16 cellular contexts compared by ENCODE assay signal in the genomic region with DNA sequence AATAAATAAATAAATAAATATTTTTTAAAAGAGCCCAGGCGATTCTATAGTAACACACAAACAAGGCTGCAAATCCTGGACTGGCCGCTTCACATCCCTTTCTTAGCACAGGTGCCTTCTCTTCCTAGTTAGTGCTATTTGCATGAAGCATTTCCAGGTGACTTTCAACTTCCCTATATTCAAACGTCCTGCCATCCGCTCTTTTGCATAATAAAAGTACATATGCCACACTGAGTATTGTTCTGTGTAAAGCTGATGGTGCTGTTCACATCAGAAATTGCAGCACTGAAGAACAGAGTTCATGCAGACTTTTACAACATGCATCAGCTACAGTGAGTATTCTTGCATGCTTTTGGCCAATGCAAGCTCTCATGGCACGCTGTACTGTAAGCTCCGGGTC. TPM values are rescaled to one million over a fixed set of nuclear protein-coding genes. Genes with fewer than 3 reads are reported as not detected.
A peak's percentile ranks its signal among the peaks of the same experiment; 100 is the strongest.
DNase-seq lines count a peak whose midpoint lies in the region; ATAC-seq and TF ChIP-seq lines count a peak whose summit lies in the region.
"Had no signal": no experiment of that assay in that cellular context is flagged by ENCODE, and none has a peak within 500 bp of the region (broad histone marks: within the 10 kb centered on the region; RNA-seq: fewer than 3 reads in every experiment).

No MANE protein-coding gene starts in this region.

- H3K27ac Mint-ChIP-seq in activated naive CD8-positive, alpha-beta T cell: no peak overlapping the region
- no peak overlapping the region for H3K27ac Mint-ChIP-seq in activated naive CD8-positive, alpha-beta T cell treated with anti-CD3 and anti-CD28 coated beads, Interleukin-2, amount 50 U/mL, for 24 hours
- no peak overlapping the region for H3K27ac Mint-ChIP-seq in HFFc6
- H3K27ac Mint-ChIP-seq: activated naive CD8-positive, alpha-beta T cell treated with anti-CD3 and anti-CD28 coated beads for 36 hours had no signal

- H3K9me3 Mint-ChIP-seq in activated naive CD8-positive, alpha-beta T cell (ENCODE audit: low read depth): no peaks in the 10 kb centered on the region
- no peaks in the 10 kb centered on the region for H3K9me3 Mint-ChIP-seq in activated naive CD8-positive, alpha-beta T cell treated with anti-CD3 and anti-CD28 coated beads, Interleukin-2, amount 50 U/mL, for 24 hours
- no peaks in the 10 kb centered on the region for H3K9me3 Mint-ChIP-seq in HFFc6
- H3K9me3 Mint-ChIP-seq: activated naive CD8-positive, alpha-beta T cell treated with anti-CD3 and anti-CD28 coated beads for 36 hours had no signal

- H3K9ac ChIP-seq in MM.1S (ENCODE audit: low read length) (peak overlapping the region; percentile 60), colonic mucosa (ENCODE audit: low read depth in 2 of 2, low read length in 2 of 2) (peak overlapping the region; percentile 43 to 89)
- H3K9ac ChIP-seq: parathyroid adenoma had no signal

- H3K27me3 Mint-ChIP-seq in activated naive CD8-positive, alpha-beta T cell: no peaks in the 10 kb centered on the region
- H3K27me3 Mint-ChIP-seq in activated naive CD8-positive, alpha-beta T cell treated with anti-CD3 and anti-CD28 coated beads, Interleukin-2, amount 50 U/mL, for 24 hours: no peaks in the 10 kb centered on the region
- peaks cover 2% of the 10 kb centered on the region; the same call in 1 of the 2 replicates for H3K27me3 Mint-ChIP-seq in HFFc6 (ENCODE audit: insufficient read depth)
- H3K27me3 Mint-ChIP-seq: activated naive CD8-positive, alpha-beta T cell treated with anti-CD3 and anti-CD28 coated beads for 36 hours had no signal

- H3K4me2 ChIP-seq in MM.1S (ENCODE audit: low read depth, low read length): peak overlapping the region; percentile 84

- H3K27ac ChIP-seq in MM.1S (ENCODE audit: low read length): peak overlapping the region; percentile 99
- H3K27ac ChIP-seq in colonic mucosa: peak overlapping the region; percentile 90
- H3K27ac ChIP-seq in transverse colon: peak overlapping the region; percentile 67 to 92 (median 86)
- H3K27ac ChIP-seq: parathyroid adenoma, RWPE1 had no signal

- peaks cover 23% of the 10 kb centered on the region for H3K4me1 Mint-ChIP-seq in activated naive CD8-positive, alpha-beta T cell (ENCODE audit: low read depth)
- H3K4me1 Mint-ChIP-seq in activated naive CD8-positive, alpha-beta T cell treated with anti-CD3 and anti-CD28 coated beads, Interleukin-2, amount 50 U/mL, for 24 hours: peaks cover 32% of the 10 kb centered on the region
- H3K4me1 Mint-ChIP-seq in HFFc6 (ENCODE audit: low read depth): peaks cover 9% of the 10 kb centered on the region

- WGBS in transverse colon (ENCODE audit: low coverage in 1 of 2), 2 donors: 49 to 60% methylated on average over 2 to 6 of the region's 6 CpGs

- no peak for ATAC-seq in activated naive CD8-positive, alpha-beta T cell treated with anti-CD3 and anti-CD28 coated beads, Interleukin-2, amount 50 U/mL, for 24 hours
- ATAC-seq in GM18870 (IDR thresholded peaks at IDR 0.05; ENCODE audit: unreplicated experiment) (no peak), HG03457 (IDR thresholded peaks at IDR 0.05; ENCODE audit: unreplicated experiment) (no peak)
- ATAC-seq: left cardiac atrium had no signal

- H3K4me1 ChIP-seq in MM.1S (ENCODE audit: low read length) (peaks cover 54% of the 10 kb centered on the region), colonic mucosa (peaks cover 11% of the 10 kb centered on the region), transverse colon (peaks cover 4 to 60% (median 27%) of the 10 kb centered on the region in 4 donors)

- H2AFZ ChIP-seq in MM.1S (ENCODE audit: low read length): no peak overlapping the region
- H2AFZ ChIP-seq: parathyroid adenoma had no signal

- peaks cover 3% of the 10 kb centered on the region for H3K36me3 Mint-ChIP-seq in activated naive CD8-positive, alpha-beta T cell
- H3K36me3 Mint-ChIP-seq in activated naive CD8-positive, alpha-beta T cell treated with anti-CD3 and anti-CD28 coated beads, Interleukin-2, amount 50 U/mL, for 24 hours (ENCODE audit: low read depth): no peaks in the 10 kb centered on the region
- H3K36me3 Mint-ChIP-seq in HFFc6 (ENCODE audit: low read depth): no peaks in the 10 kb centered on the region
- H3K36me3 Mint-ChIP-seq: activated naive CD8-positive, alpha-beta T cell treated with anti-CD3 and anti-CD28 coated beads for 36 hours had no signal

- H3K36me3 ChIP-seq in MM.1S (replicated peaks; ENCODE audit: insufficient read depth, low read length) (no peaks in the 10 kb centered on the region), colonic mucosa (no peaks in the 10 kb centered on the region), transverse colon (no peaks in the 10 kb centered on the region)

- in situ Hi-C loops in transverse colon (cut with MboI; ENCODE audit: low pct_ligation_motif_present in 1 of 4, low pct_unique_long_range_greater_than_20kb in 1 of 4, low sequenced_read_pairs in 3 of 4): loop anchor here in 1 of 4 donors (25.0 kb wide), 1 partner anchor 393 kb away; no protein-coding TSS in a partner anchor

- H3K4me3 Mint-ChIP-seq in activated naive CD8-positive, alpha-beta T cell: peak overlapping the region; percentile 28
- no peak overlapping the region for H3K4me3 Mint-ChIP-seq in activated naive CD8-positive, alpha-beta T cell treated with anti-CD3 and anti-CD28 coated beads, Interleukin-2, amount 50 U/mL, for 24 hours
- no peak overlapping the region for H3K4me3 Mint-ChIP-seq in HFFc6
- H3K4me3 Mint-ChIP-seq: activated naive CD8-positive, alpha-beta T cell treated with anti-CD3 and anti-CD28 coated beads for 36 hours had no signal

- no peaks in the 10 kb centered on the region for H3K27me3 ChIP-seq in MM.1S (replicated peaks; ENCODE audit: insufficient read depth, low read length)
- H3K27me3 ChIP-seq in colonic mucosa: no peaks in the 10 kb centered on the region
- H3K27me3 ChIP-seq in transverse colon: no peaks in the 10 kb centered on the region

- H3F3A ChIP-seq in MM.1S (ENCODE audit: insufficient read depth, low read length): peaks cover 57% of the 10 kb centered on the region

- TF ChIP-seq CTCF in MM.1S (IDR thresholded peaks at IDR 0.05; ENCODE audit: low read length) (no peak), colonic mucosa (IDR thresholded peaks at IDR 0.05) (no peak), transverse colon (IDR thresholded peaks at IDR 0.05) (no peak), HFFc6 (IDR thresholded peaks at IDR 0.05) (no peak)

- H4K20me1 ChIP-seq in MM.1S (ENCODE audit: insufficient read depth, low read length): no peaks in the 10 kb centered on the region

- intact Hi-C loops in colonic mucosa (cut with DNase I) (no loop called here), transverse colon (cut with DNase I; ENCODE audit: low total_unique reads) (no loop called here)

- TF ChIP-seq EP300 in transverse colon (IDR thresholded peaks at IDR 0.05; ENCODE audit: low read depth): no peak

- no peak for DNase-seq in activated naive CD8-positive, alpha-beta T cell treated with anti-CD3 and anti-CD28 coated beads, Interleukin-2, amount 50 U/mL, for 24 hours
- DNase-seq in MM.1S: peak; percentile 56
- DNase-seq in colonic mucosa: peak; percentile 33
- DNase-seq in transverse colon: peak; percentile 37
- no peak for DNase-seq in HFFc6
- DNase-seq: activated CD8-positive, alpha-beta memory T cell treated with anti-CD3 and anti-CD28 coated beads, Interleukin-2, amount 50 U/mL, for 48 hours; activated naive CD8-positive, alpha-beta T cell treated with anti-CD3 and anti-CD28 coated beads for 36 hours; effector memory CD4-positive, alpha-beta T cell; EL; left cardiac atrium; NCI-H2029 had no signal

- H3K9me3 ChIP-seq in MM.1S (replicated peaks; ENCODE audit: insufficient read depth, low read length) (no peaks in the 10 kb centered on the region), colonic mucosa (no peaks in the 10 kb centered on the region), transverse colon (no peaks in the 10 kb centered on the region)

- H3K4me3 ChIP-seq in MM.1S (ENCODE audit: low read length): peak overlapping the region; percentile 49
- peak overlapping the region; percentile 4 for H3K4me3 ChIP-seq in colonic mucosa
- H3K4me3 ChIP-seq in transverse colon: peak overlapping the region in 1 of 4 donors; percentile 14

- H3K9me2 ChIP-seq in MM.1S (replicated peaks; ENCODE audit: insufficient read depth, low read length): no peaks in the 10 kb centered on the region

- peaks cover 23% of the 10 kb centered on the region for H3K79me2 ChIP-seq in MM.1S (ENCODE audit: low read length)
- H3K79me2 ChIP-seq: parathyroid adenoma had no signal

- TF ChIP-seq POLR2A in transverse colon (IDR thresholded peaks at IDR 0.05): no peak

RNA-seq across cellular contexts. Expression of a gene that starts 25.7 kb away (rescaled TPM):
- total RNA-seq in colonic mucosa (1 to 10 TPM; 7.1 to 8.5 TPM), transverse colon (10 to 100 TPM; 11.6 to 32.2 (median 15.9) TPM)
- 1 to 10 TPM; 5.7 to 9.7 (median 7.1) TPM for total RNA-seq in HFFc6 (2021; fragmentation: NEBNext Ultra II Directional; extraction: Animal tissue kit (Norgen Biotek cat#: 25700))

RNA-seq across cellular contexts. Expression of a gene that starts 41.3 kb away (rescaled TPM):
- total RNA-seq in colonic mucosa (10 to 100 TPM; 13.7 to 32.4 TPM), transverse colon (10 to 100 TPM in 1 of 4 donors, 1 to 10 TPM in 3; 5.9 to 18.7 (median 9.1) TPM)
- 10 to 100 TPM in 1 of 6 experiments, 1 to 10 TPM in 5; 7.2 to 10.3 (median 9.0) TPM for total RNA-seq in HFFc6 (2021; fragmentation: NEBNext Ultra II Directional; extraction: Animal tissue kit (Norgen Biotek cat#: 25700))

Comparison
In these comparisons a context has a peak if more than half of its experiments do, and no peak if none do; other contexts are left out.
1. DNase-seq: peak in MM.1S (single experiment), colonic mucosa (single experiment) and transverse colon (single experiment); none in activated naive CD8-positive, alpha-beta T cell treated with anti-CD3 and anti-CD28 coated beads, Interleukin-2, amount 50 U/mL, for 24 hours (single experiment) and HFFc6 (single experiment).
2. Peak in every context shown above with its lines, with median percentiles within 50 percentile points of each other: H3K27ac ChIP-seq.